Comparison of ENCODE assay signal across 9 cellular contexts in genomic region chr1:156465747-156466365, GRCh38. TPM values are rescaled to one million over a fixed set of nuclear protein-coding genes. Genes with fewer than 3 reads are reported as not detected.
DNase-seq lines count a peak whose midpoint lies in the region; ATAC-seq and TF ChIP-seq lines count a peak whose summit lies in the region.
"Had no signal": no experiment of that assay in that cellular context is flagged by ENCODE, and none has a peak within 500 bp of the region (broad histone marks: within the 10 kb centered on the region; RNA-seq: fewer than 3 reads in every experiment).

No MANE protein-coding gene starts in this region.

- H3K27me3 Mint-ChIP-seq in CD4-positive, CD25-positive, alpha-beta regulatory T cell = no peaks in the 10 kb centered on the region
- no peaks in the 10 kb centered on the region for H3K27me3 Mint-ChIP-seq in natural killer cell (ENCODE audit: low read depth in 2 of 2)

- peaks cover 63% of the 10 kb centered on the region for H3K36me3 ChIP-seq in CD4-positive, CD25-positive, alpha-beta regulatory T cell (ENCODE audit: control insufficient read depth, insufficient read depth, low read length)
- peaks cover 17% of the 10 kb centered on the region for H3K36me3 ChIP-seq in HUES64 (ENCODE audit: insufficient read depth, low read length)
- H3K36me3 ChIP-seq in effector memory CD4-positive, alpha-beta T cell (ENCODE audit: control insufficient read depth, insufficient read depth, low read length) = peaks cover 62% of the 10 kb centered on the region

- H3K4me1 ChIP-seq in CD4-positive, CD25-positive, alpha-beta regulatory T cell (ENCODE audit: control insufficient read depth, insufficient read depth, low read length, poor library complexity, severe bottlenecking) = peaks cover 5% of the 10 kb centered on the region
- H3K4me1 ChIP-seq in HUES64 (ENCODE audit: insufficient read depth, low read length) = peaks cover 17% of the 10 kb centered on the region
- no peaks in the 10 kb centered on the region for H3K4me1 ChIP-seq in effector memory CD4-positive, alpha-beta T cell (ENCODE audit: control insufficient read depth, insufficient read depth, low read length, poor library complexity, severe bottlenecking)

- H3K27ac Mint-ChIP-seq in CD4-positive, CD25-positive, alpha-beta regulatory T cell = peak overlapping the region; percentile 46 to 88 (median 69)
- peak overlapping the region; percentile 26 to 61 for H3K27ac Mint-ChIP-seq in natural killer cell
- H3K27ac Mint-ChIP-seq: activated T-cell treated with anti-CD3 and anti-CD28 coated beads, Interleukin-2, amount 50 U/mL, for 72 hours had no signal

- intact Hi-C loops in natural killer cell (cut with micrococcal nuclease) = no loop called here

- H3K9me3 Mint-ChIP-seq in CD4-positive, CD25-positive, alpha-beta regulatory T cell = no peaks in the 10 kb centered on the region
- H3K9me3 Mint-ChIP-seq in natural killer cell = no peaks in the 10 kb centered on the region
- H3K9me3 Mint-ChIP-seq: activated T-cell treated with anti-CD3 and anti-CD28 coated beads, Interleukin-2, amount 50 U/mL, for 72 hours had no signal

- WGBS in HUES64 = 83% methylated on average over 16 of the region's 17 CpGs

- no peak overlapping the region for H3K9ac ChIP-seq in HUES64 (ENCODE audit: low read depth, low read length)

- no peak overlapping the region for H3K4me3 Mint-ChIP-seq in CD4-positive, CD25-positive, alpha-beta regulatory T cell
- peak overlapping the region; percentile 3 for H3K4me3 Mint-ChIP-seq in natural killer cell
- H3K4me3 Mint-ChIP-seq: activated T-cell treated with anti-CD3 and anti-CD28 coated beads, Interleukin-2, amount 50 U/mL, for 72 hours had no signal

- in situ Hi-C loops in G401 (cut with HindIII; ENCODE audit: low sequenced_read_pairs) = no loop called here

- DNase-seq in CD4-positive, CD25-positive, alpha-beta regulatory T cell = no peak
- DNase-seq in cardiac fibroblast (ENCODE audit: low read depth in 2 of 2) (peak in 1 of 2 donors; percentile 81), natural killer cell (no peak), G401 (ENCODE audit: low spot score) (no peak)
- no peak for DNase-seq in stimulated activated CD4-positive, alpha-beta T cell treated with anti-CD3 and anti-CD28 coated beads, Interleukin-12 subunit alpha, Interleukin-12 subunit beta, amount 100 ng/mL, for 4 hours
- DNase-seq in effector memory CD4-positive, alpha-beta T cell = no peak
- DNase-seq: activated T-cell treated with anti-CD3 and anti-CD28 coated beads, Interleukin-2, amount 50 U/mL, for 72 hours had no signal

- no peaks in the 10 kb centered on the region for H3K27me3 ChIP-seq in CD4-positive, CD25-positive, alpha-beta regulatory T cell (ENCODE audit: control insufficient read depth, insufficient read depth, low read length)
- H3K27me3 ChIP-seq in HUES64 (ENCODE audit: insufficient read depth, low read length) = no peaks in the 10 kb centered on the region
- H3K27me3 ChIP-seq in effector memory CD4-positive, alpha-beta T cell (replicated peaks; ENCODE audit: control insufficient read depth, insufficient read depth, low read length, poor library complexity, severe bottlenecking) = no peaks in the 10 kb centered on the region

- peaks cover 0 to 27% (median 20%) of the 10 kb centered on the region in 4 donors for H3K4me1 Mint-ChIP-seq in CD4-positive, CD25-positive, alpha-beta regulatory T cell
- peaks cover 21 to 41% of the 10 kb centered on the region in 2 donors for H3K4me1 Mint-ChIP-seq in natural killer cell

- H3K27ac ChIP-seq in CD4-positive, CD25-positive, alpha-beta regulatory T cell (ENCODE audit: insufficient read depth, low read length, poor library complexity, severe bottlenecking) = no peak overlapping the region
- 0 out of 2 replicates have a peak overlapping the region, but pooled peaks have one; percentile 18 for H3K27ac ChIP-seq in HUES64 (ENCODE audit: low read depth, low read length)
- H3K27ac ChIP-seq in effector memory CD4-positive, alpha-beta T cell (ENCODE audit: insufficient read depth, low read length, poor library complexity, severe bottlenecking) = no peak overlapping the region

- peaks cover 33% of the 10 kb centered on the region for H3K36me3 Mint-ChIP-seq in CD4-positive, CD25-positive, alpha-beta regulatory T cell
- H3K36me3 Mint-ChIP-seq in natural killer cell = no peaks in the 10 kb centered on the region

- no peak overlapping the region for H3K4me3 ChIP-seq in CD4-positive, CD25-positive, alpha-beta regulatory T cell (ENCODE audit: low read depth, low read length)
- H3K4me3 ChIP-seq in HUES64 (ENCODE audit: low read length) = no peak overlapping the region
- no peak overlapping the region for H3K4me3 ChIP-seq in cardiac fibroblast (replicated peaks in 1 of 2; ENCODE audit: low read depth in 2 of 2, low read length in 2 of 2)
- no peak overlapping the region for H3K4me3 ChIP-seq in effector memory CD4-positive, alpha-beta T cell (ENCODE audit: insufficient read depth, low read depth, low read length, poor library complexity, severe bottlenecking)

- no peak for ATAC-seq in CD4-positive, CD25-positive, alpha-beta regulatory T cell (ENCODE audit: low read depth in 2 of 2)
- peak in 2 of 3 donors; percentile 20 to 30 for ATAC-seq in natural killer cell
- no peak for ATAC-seq in HG02884 (IDR thresholded peaks at IDR 0.05; ENCODE audit: unreplicated experiment)

- H3K9me3 ChIP-seq in CD4-positive, CD25-positive, alpha-beta regulatory T cell (ENCODE audit: control insufficient read depth in 2 of 2, low read length in 2 of 2) = no peaks in the 10 kb centered on the region
- no peaks in the 10 kb centered on the region for H3K9me3 ChIP-seq in HUES64 (ENCODE audit: insufficient read depth, low read depth, low read length)
- no peaks in the 10 kb centered on the region for H3K9me3 ChIP-seq in effector memory CD4-positive, alpha-beta T cell (ENCODE audit: control insufficient read depth, low read length)

- TF ChIP-seq CTCF in cardiac fibroblast (IDR thresholded peaks at IDR 0.05; ENCODE audit: low read depth, low read length) = peak; percentile 24
- no peak for TF ChIP-seq CTCF in natural killer cell (IDR thresholded peaks at IDR 0.05)

RNA-seq across cellular contexts. Expression of gene MEF2D, which starts 34.7 kb away (rescaled TPM):
- total RNA-seq in CD4-positive, CD25-positive, alpha-beta regulatory T cell = 186 TPM
- 10 to 100 TPM in 1 of 4 donors, 1 to 10 TPM in 3; 4.6 to 11.5 (median 6.4) TPM for polyA plus RNA-seq in CD4-positive, CD25-positive, alpha-beta regulatory T cell
- polyA plus RNA-seq in HUES64 (2013, experiment 1 of 2) = 9.3 TPM
- polyA plus RNA-seq in HUES64 (2013, experiment 2 of 2) = 8.1 TPM
- 100 to 1,000 TPM; 232 to 298 (median 284) TPM for total RNA-seq in natural killer cell
- total RNA-seq in G401 (2014; rRNA removed; shearing (Covaris generic)) = 5.5 and 7.3 TPM in 2 replicates

Comparison
In these comparisons a context has a peak if more than half of its experiments do, and no peak if none do; other contexts are left out.
1. ATAC-seq: peak in natural killer cell (2 of 3); none in CD4-positive, CD25-positive, alpha-beta regulatory T cell (0 of 2) and HG02884 (single experiment).
2. RNA of gene MEF2D, which starts 34.7 kb away (total RNA-seq): 232 to 298 TPM in natural killer cell and 186 TPM in CD4-positive, CD25-positive, alpha-beta regulatory T cell (single experiment); 5.5 to 7.3 TPM in G401; every median in the first group is over 10 times any median in the second.